ENCODE assay signal across 1 cellular context in genomic region chr10:73246783-73247508, GRCh38.
TF ChIP-seq lines count a peak whose summit lies in the region.

Gene DNAJC9, minus strand, starts transcription at chr10:73247255. Its CDS starts 66 bp downstream, at chr10:73247189.

TF ChIP-seq in GM12878, 131 proteins besides CTCF, POLR2A, EP300 and RAD21 (continued from another document and continues in another):
- TF ChIP-seq ZNF217 (IDR thresholded peaks at IDR 0.05), result no peak
- peak; percentile 96 for TF ChIP-seq LARP7 (IDR thresholded peaks at IDR 0.05)
- peak in 1 of 2 experiments; percentile 45; a peak in 1 of 4 replicates for TF ChIP-seq IKZF2 (IDR thresholded peaks at IDR 0.05)
- TF ChIP-seq BRCA1 (IDR thresholded peaks at IDR 0.05; ENCODE audit: low read depth, low read length), result no peak
- peak; percentile 84 for TF ChIP-seq CREM (IDR thresholded peaks at IDR 0.05; ENCODE audit: low read depth)
- no peak for TF ChIP-seq FOS (IDR thresholded peaks at IDR 0.05; ENCODE audit: borderline replicate concordance, extremely low read depth, insufficient read length)
- TF ChIP-seq RB1 (IDR thresholded peaks at IDR 0.05; ENCODE audit: borderline replicate concordance), result peak; percentile 99
- TF ChIP-seq BACH1 (IDR thresholded peaks at IDR 0.05; ENCODE audit: borderline replicate concordance), result peak; percentile 84
- TF ChIP-seq CBX3 (IDR thresholded peaks at IDR 0.05; ENCODE audit: borderline replicate concordance, low read depth), result no peak
- TF ChIP-seq, protein P1, sequence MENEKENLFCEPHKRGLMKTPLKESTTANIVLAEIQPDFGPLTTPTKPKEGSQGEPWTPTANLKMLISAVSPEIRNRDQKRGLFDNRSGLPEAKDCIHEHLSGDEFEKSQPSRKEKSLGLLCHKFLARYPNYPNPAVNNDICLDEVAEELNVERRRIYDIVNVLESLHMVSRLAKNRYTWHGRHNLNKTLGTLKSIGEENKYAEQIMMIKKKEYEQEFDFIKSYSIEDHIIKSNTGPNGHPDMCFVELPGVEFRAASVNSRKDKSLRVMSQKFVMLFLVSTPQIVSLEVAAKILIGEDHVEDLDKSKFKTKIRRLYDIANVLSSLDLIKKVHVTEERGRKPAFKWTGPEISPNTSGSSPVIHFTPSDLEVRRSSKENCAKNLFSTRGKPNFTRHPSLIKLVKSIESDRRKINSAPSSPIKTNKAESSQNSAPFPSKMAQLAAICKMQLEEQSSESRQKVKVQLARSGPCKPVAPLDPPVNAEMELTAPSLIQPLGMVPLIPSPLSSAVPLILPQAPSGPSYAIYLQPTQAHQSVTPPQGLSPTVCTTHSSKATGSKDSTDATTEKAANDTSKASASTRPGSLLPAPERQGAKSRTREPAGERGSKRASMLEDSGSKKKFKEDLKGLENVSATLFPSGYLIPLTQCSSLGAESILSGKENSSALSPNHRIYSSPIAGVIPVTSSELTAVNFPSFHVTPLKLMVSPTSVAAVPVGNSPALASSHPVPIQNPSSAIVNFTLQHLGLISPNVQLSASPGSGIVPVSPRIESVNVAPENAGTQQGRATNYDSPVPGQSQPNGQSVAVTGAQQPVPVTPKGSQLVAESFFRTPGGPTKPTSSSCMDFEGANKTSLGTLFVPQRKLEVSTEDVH (IDR thresholded peaks at IDR 0.05; ENCODE audit: low read depth, partially characterized antibody), result no peak
- TF ChIP-seq SREBF1 (IDR thresholded peaks at IDR 0.05; ENCODE audit: low read length), result no peak
- TF ChIP-seq ETV6 (conservative IDR thresholded peaks at IDR 0.05 in 1 of 2, IDR thresholded peaks at IDR 0.05 in 1 of 2; ENCODE audit: borderline replicate concordance in 1 of 2, low read depth in 1 of 2), result no peak
- TF ChIP-seq ZNF592 (IDR thresholded peaks at IDR 0.05), result no peak
- TF ChIP-seq JUNB (IDR thresholded peaks at IDR 0.05), result no peak
- TF ChIP-seq CEBPB (IDR thresholded peaks at IDR 0.05; ENCODE audit: borderline replicate concordance in 1 of 2, low read depth in 2 of 2, low read length in 2 of 2), result no peak
- TF ChIP-seq STAT3 (IDR thresholded peaks at IDR 0.05; ENCODE audit: low read depth, low read length), result no peak
- TF ChIP-seq HDAC2 (IDR thresholded peaks at IDR 0.05), result no peak
- TF ChIP-seq, protein P2, sequence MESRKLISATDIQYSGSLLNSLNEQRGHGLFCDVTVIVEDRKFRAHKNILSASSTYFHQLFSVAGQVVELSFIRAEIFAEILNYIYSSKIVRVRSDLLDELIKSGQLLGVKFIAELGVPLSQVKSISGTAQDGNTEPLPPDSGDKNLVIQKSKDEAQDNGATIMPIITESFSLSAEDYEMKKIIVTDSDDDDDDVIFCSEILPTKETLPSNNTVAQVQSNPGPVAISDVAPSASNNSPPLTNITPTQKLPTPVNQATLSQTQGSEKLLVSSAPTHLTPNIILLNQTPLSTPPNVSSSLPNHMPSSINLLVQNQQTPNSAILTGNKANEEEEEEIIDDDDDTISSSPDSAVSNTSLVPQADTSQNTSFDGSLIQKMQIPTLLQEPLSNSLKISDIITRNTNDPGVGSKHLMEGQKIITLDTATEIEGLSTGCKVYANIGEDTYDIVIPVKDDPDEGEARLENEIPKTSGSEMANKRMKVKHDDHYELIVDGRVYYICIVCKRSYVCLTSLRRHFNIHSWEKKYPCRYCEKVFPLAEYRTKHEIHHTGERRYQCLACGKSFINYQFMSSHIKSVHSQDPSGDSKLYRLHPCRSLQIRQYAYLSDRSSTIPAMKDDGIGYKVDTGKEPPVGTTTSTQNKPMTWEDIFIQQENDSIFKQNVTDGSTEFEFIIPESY (IDR thresholded peaks at IDR 0.05), result no peak
- TF ChIP-seq, protein P3, sequence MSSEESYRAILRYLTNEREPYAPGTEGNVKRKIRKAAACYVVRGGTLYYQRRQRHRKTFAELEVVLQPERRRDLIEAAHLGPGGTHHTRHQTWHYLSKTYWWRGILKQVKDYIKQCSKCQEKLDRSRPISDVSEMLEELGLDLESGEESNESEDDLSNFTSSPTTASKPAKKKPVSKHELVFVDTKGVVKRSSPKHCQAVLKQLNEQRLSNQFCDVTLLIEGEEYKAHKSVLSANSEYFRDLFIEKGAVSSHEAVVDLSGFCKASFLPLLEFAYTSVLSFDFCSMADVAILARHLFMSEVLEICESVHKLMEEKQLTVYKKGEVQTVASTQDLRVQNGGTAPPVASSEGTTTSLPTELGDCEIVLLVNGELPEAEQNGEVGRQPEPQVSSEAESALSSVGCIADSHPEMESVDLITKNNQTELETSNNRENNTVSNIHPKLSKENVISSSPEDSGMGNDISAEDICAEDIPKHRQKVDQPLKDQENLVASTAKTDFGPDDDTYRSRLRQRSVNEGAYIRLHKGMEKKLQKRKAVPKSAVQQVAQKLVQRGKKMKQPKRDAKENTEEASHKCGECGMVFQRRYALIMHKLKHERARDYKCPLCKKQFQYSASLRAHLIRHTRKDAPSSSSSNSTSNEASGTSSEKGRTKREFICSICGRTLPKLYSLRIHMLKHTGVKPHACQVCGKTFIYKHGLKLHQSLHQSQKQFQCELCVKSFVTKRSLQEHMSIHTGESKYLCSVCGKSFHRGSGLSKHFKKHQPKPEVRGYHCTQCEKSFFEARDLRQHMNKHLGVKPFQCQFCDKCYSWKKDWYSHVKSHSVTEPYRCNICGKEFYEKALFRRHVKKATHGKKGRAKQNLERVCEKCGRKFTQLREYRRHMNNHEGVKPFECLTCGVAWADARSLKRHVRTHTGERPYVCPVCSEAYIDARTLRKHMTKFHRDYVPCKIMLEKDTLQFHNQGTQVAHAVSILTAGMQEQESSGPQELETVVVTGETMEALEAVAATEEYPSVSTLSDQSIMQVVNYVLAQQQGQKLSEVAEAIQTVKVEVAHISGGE (CRISPR knock-in tag; IDR thresholded peaks at IDR 0.05), result 0 out of 2 replicates have a peak, but pooled peaks have one; percentile 11
- no peak for TF ChIP-seq RELA (IDR thresholded peaks at IDR 0.05; ENCODE audit: borderline replicate concordance, partially characterized antibody)
- TF ChIP-seq, protein P4, sequence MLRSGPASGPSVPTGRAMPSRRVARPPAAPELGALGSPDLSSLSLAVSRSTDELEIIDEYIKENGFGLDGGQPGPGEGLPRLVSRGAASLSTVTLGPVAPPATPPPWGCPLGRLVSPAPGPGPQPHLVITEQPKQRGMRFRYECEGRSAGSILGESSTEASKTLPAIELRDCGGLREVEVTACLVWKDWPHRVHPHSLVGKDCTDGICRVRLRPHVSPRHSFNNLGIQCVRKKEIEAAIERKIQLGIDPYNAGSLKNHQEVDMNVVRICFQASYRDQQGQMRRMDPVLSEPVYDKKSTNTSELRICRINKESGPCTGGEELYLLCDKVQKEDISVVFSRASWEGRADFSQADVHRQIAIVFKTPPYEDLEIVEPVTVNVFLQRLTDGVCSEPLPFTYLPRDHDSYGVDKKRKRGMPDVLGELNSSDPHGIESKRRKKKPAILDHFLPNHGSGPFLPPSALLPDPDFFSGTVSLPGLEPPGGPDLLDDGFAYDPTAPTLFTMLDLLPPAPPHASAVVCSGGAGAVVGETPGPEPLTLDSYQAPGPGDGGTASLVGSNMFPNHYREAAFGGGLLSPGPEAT (IDR thresholded peaks at IDR 0.05; ENCODE audit: low read depth), result peak; percentile 86
- TF ChIP-seq EED (IDR thresholded peaks at IDR 0.05; ENCODE audit: low read depth), result 0 out of 2 replicates have a peak, but pooled peaks have one; percentile 11
- peak; percentile 95 for TF ChIP-seq PML (IDR thresholded peaks at IDR 0.05; ENCODE audit: low read length)
- no peak for TF ChIP-seq TARDBP (IDR thresholded peaks at IDR 0.05; ENCODE audit: borderline replicate concordance)
- no peak for TF ChIP-seq ZNF24 (IDR thresholded peaks at IDR 0.05)
- no peak for TF ChIP-seq KAT2A (conservative IDR thresholded peaks at IDR 0.05; ENCODE audit: control insufficient read depth, low read depth, low read length)
- no peak for TF ChIP-seq CHD4 (IDR thresholded peaks at IDR 0.05)
- peak; percentile 75 for TF ChIP-seq NBN (IDR thresholded peaks at IDR 0.05)
- no peak for TF ChIP-seq EGR1 (IDR thresholded peaks at IDR 0.05; ENCODE audit: borderline replicate concordance in 1 of 2, low read depth in 2 of 2, low read length in 2 of 2)
- no peak for TF ChIP-seq SMAD1 (IDR thresholded peaks at IDR 0.05; ENCODE audit: low read depth, partially characterized antibody)
- TF ChIP-seq SMAD5 (IDR thresholded peaks at IDR 0.05; ENCODE audit: low read depth), result peak; percentile 93; the same call in 1 of the 2 replicates
- TF ChIP-seq NFYA (IDR thresholded peaks at IDR 0.05; ENCODE audit: borderline replicate concordance, low read depth, low read length), result no peak
- peak; percentile 76 for TF ChIP-seq IKZF1 (conservative IDR thresholded peaks at IDR 0.05)
- no peak; the same call in 1 of the 2 replicates for TF ChIP-seq NFIC (IDR thresholded peaks at IDR 0.05; ENCODE audit: low read depth, low read length)
- peak in 1 of 2 experiments; percentile 68; a peak in 2 of 4 replicates for TF ChIP-seq BHLHE40 (IDR thresholded peaks at IDR 0.05; ENCODE audit: borderline replicate concordance in 1 of 2, low read depth in 2 of 2, low read length in 1 of 2)
- peak; percentile 88 for TF ChIP-seq CREB1 (IDR thresholded peaks at IDR 0.05; ENCODE audit: low read depth)
- TF ChIP-seq RFX5 (IDR thresholded peaks at IDR 0.05; ENCODE audit: low read depth, low read length), result no peak
- TF ChIP-seq, protein P5, sequence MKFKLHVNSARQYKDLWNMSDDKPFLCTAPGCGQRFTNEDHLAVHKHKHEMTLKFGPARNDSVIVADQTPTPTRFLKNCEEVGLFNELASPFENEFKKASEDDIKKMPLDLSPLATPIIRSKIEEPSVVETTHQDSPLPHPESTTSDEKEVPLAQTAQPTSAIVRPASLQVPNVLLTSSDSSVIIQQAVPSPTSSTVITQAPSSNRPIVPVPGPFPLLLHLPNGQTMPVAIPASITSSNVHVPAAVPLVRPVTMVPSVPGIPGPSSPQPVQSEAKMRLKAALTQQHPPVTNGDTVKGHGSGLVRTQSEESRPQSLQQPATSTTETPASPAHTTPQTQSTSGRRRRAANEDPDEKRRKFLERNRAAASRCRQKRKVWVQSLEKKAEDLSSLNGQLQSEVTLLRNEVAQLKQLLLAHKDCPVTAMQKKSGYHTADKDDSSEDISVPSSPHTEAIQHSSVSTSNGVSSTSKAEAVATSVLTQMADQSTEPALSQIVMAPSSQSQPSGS (IDR thresholded peaks at IDR 0.05; ENCODE audit: low read length), result no peak; the same call in 1 of the 2 replicates
- peak; percentile 91 for TF ChIP-seq MYC (IDR thresholded peaks at IDR 0.05; ENCODE audit: insufficient read depth, insufficient read length, insufficient replicate concordance, low read length, severe bottlenecking)
- peak; percentile 97 for TF ChIP-seq GATAD2B (conservative IDR thresholded peaks at IDR 0.05; ENCODE audit: low read depth)
- TF ChIP-seq RCOR1 (conservative IDR thresholded peaks at IDR 0.05; ENCODE audit: low read depth, low read length), result no peak
- TF ChIP-seq, protein P6, sequence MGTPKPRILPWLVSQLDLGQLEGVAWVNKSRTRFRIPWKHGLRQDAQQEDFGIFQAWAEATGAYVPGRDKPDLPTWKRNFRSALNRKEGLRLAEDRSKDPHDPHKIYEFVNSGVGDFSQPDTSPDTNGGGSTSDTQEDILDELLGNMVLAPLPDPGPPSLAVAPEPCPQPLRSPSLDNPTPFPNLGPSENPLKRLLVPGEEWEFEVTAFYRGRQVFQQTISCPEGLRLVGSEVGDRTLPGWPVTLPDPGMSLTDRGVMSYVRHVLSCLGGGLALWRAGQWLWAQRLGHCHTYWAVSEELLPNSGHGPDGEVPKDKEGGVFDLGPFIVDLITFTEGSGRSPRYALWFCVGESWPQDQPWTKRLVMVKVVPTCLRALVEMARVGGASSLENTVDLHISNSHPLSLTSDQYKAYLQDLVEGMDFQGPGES (IDR thresholded peaks at IDR 0.05), result no peak
- no peak for TF ChIP-seq WRNIP1 (IDR thresholded peaks at IDR 0.05; ENCODE audit: borderline replicate concordance, low read depth, low read length)
- peak; percentile 86; the same call in 1 of the 2 replicates for TF ChIP-seq CBFB (IDR thresholded peaks at IDR 0.05; ENCODE audit: low read depth)
- TF ChIP-seq POU2F2 (IDR thresholded peaks at IDR 0.05; ENCODE audit: borderline replicate concordance, low read depth, low read length), result 0 out of 3 replicates have a peak, but pooled peaks have one; percentile 80
- TF ChIP-seq RAD51 (IDR thresholded peaks at IDR 0.05), result no peak
- peak; percentile 52; the same call in 1 of the 2 replicates for TF ChIP-seq HDGF (IDR thresholded peaks at IDR 0.05)
